Comparison of ENCODE assay signal across 13 cellular contexts in the genomic region with DNA sequence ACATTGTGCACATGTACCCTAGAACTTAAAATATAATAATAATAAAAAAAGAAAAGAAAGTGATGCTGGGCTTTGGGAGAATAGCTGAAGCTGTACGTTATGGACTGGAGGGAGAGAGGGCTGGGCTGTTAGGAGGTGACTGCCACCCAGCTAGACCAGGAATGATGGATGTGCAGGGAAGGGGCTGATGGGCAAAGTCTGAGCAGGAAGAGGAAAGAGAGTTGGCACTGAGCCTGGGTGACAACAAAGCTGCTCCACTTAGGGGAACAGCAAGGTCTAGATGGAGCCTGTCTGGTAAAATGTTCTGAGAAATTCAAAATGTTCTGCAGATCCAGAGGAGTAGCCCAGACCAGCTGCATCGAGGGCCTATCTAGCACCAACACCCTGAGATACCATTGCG. TPM values are rescaled to one million over a fixed set of nuclear protein-coding genes. Genes with fewer than 3 reads are reported as not detected.
DNase-seq lines count a peak whose midpoint lies in the region; TF ChIP-seq lines count a peak whose summit lies in the region.
"Had no signal": no experiment of that assay in that cellular context is flagged by ENCODE, and none has a peak within 500 bp of the region (broad histone marks: within the 10 kb centered on the region; RNA-seq: fewer than 3 reads in every experiment).

No MANE protein-coding gene starts in this region.

- H3K36me3 ChIP-seq in esophagus squamous epithelium, result no peaks in the 10 kb centered on the region

- H3K4me3 Mint-ChIP-seq in nephron progenitor cell, result no peak overlapping the region
- no peak overlapping the region for H3K4me3 Mint-ChIP-seq in activated naive CD4-positive, alpha-beta T cell treated with anti-CD3 and anti-CD28 coated beads for 36 hours
- H3K4me3 Mint-ChIP-seq: CD14-positive monocyte; CD8-positive, alpha-beta T cell had no signal

- no peaks in the 10 kb centered on the region for H3K9me3 ChIP-seq in esophagus squamous epithelium
- H3K9me3 ChIP-seq: Caco-2 had no signal

- H3K36me3 Mint-ChIP-seq in nephron progenitor cell (ENCODE audit: low read depth), result peaks cover 30% of the 10 kb centered on the region
- peaks cover 7% of the 10 kb centered on the region for H3K36me3 Mint-ChIP-seq in activated naive CD4-positive, alpha-beta T cell treated with anti-CD3 and anti-CD28 coated beads for 36 hours (ENCODE audit: low read depth)
- H3K36me3 Mint-ChIP-seq: CD14-positive monocyte had no signal

- peaks cover 38% of the 10 kb centered on the region for H3K9me3 Mint-ChIP-seq in nephron progenitor cell
- no peaks in the 10 kb centered on the region for H3K9me3 Mint-ChIP-seq in activated naive CD4-positive, alpha-beta T cell treated with anti-CD3 and anti-CD28 coated beads for 36 hours
- H3K9me3 Mint-ChIP-seq: CD8-positive, alpha-beta T cell had no signal

- no peak for TF ChIP-seq POLR2A in esophagus squamous epithelium (IDR thresholded peaks at IDR 0.05)

- peaks cover 0 to 11% (median 0%) of the 10 kb centered on the region in 4 donors for H3K27me3 ChIP-seq in esophagus squamous epithelium

- H3K27me3 Mint-ChIP-seq in nephron progenitor cell (ENCODE audit: low read depth, poor library complexity), result peaks cover 12% of the 10 kb centered on the region
- H3K27me3 Mint-ChIP-seq in activated naive CD4-positive, alpha-beta T cell treated with anti-CD3 and anti-CD28 coated beads for 36 hours (ENCODE audit: low read depth), result no peaks in the 10 kb centered on the region

- intact Hi-C loops in esophagus squamous epithelium (cut with DNase I), result no loop called here
- intact Hi-C loops in activated naive CD4-positive, alpha-beta T cell treated with anti-CD3 and anti-CD28 coated beads for 36 hours (cut with micrococcal nuclease), result no loop called here

- no peak overlapping the region for H3K4me3 ChIP-seq in esophagus squamous epithelium
- H3K4me3 ChIP-seq: GM23248 had no signal

- peak overlapping the region; percentile 78 for H3K27ac Mint-ChIP-seq in nephron progenitor cell
- no peak overlapping the region for H3K27ac Mint-ChIP-seq in activated naive CD4-positive, alpha-beta T cell treated with anti-CD3 and anti-CD28 coated beads for 36 hours
- H3K27ac Mint-ChIP-seq: CD8-positive, alpha-beta T cell had no signal

- CTCF ChIA-PET in activated naive CD4-positive, alpha-beta T cell treated with anti-CD3 and anti-CD28 coated beads for 36 hours (lab: Charles Lee), result interaction anchor here (1.0 to 3.3 kb wide), 3 partner anchors 9 to 159 kb away, joined by 3 to 8 read pairs (median 3); no protein-coding TSS in a partner anchor

- H3K4me1 Mint-ChIP-seq in nephron progenitor cell, result no peaks in the 10 kb centered on the region
- H3K4me1 Mint-ChIP-seq in activated naive CD4-positive, alpha-beta T cell treated with anti-CD3 and anti-CD28 coated beads for 36 hours (ENCODE audit: low read depth), result peaks cover 17% of the 10 kb centered on the region
- H3K4me1 Mint-ChIP-seq: CD14-positive monocyte had no signal

- H3K4me1 ChIP-seq in esophagus squamous epithelium, result no peaks in the 10 kb centered on the region
- H3K4me1 ChIP-seq: Caco-2 had no signal

- 60 to 64% methylated on average over 3 of the region's 3 CpGs for WGBS in esophagus squamous epithelium, 2 donors

- DNase-seq in DMS53 (lab: John Stamatoyannopoulos, UW) (peak; percentile 22), DMS53 treated with DMSO at 0.1 percent for 48 hours (lab: John Stamatoyannopoulos, UW; ENCODE audit: unreplicated experiment) (no peak), NCI-H2029 (lab: John Stamatoyannopoulos, UW) (peak; percentile 29), dermis blood vessel endothelial cell (peak; percentile 11), nephron progenitor cell (no peak), esophagus squamous epithelium (lab: John Stamatoyannopoulos, UW) (no peak), HuH-7 (ENCODE audit: low spot score) (no peak)
- DNase-seq in activated naive CD4-positive, alpha-beta T cell treated with anti-CD3 and anti-CD28 coated beads for 36 hours, result no peak
- DNase-seq: Caco-2; CD8-positive, alpha-beta T cell; GM23248 had no signal

- no peak overlapping the region for H3K27ac ChIP-seq in esophagus squamous epithelium
- H3K27ac ChIP-seq: 22Rv1, GM23248 had no signal

- TF ChIP-seq CTCF in nephron progenitor cell (IDR thresholded peaks at IDR 0.05), result no peak
- no peak for TF ChIP-seq CTCF in esophagus squamous epithelium (IDR thresholded peaks at IDR 0.05)

RNA-seq across cellular contexts. Expression of gene MED28, which starts 32.3 kb away (rescaled TPM):
- total RNA-seq in dermis blood vessel endothelial cell (11.4 TPM in 2 replicates), esophagus squamous epithelium (10 to 100 TPM in 3 of 4 donors, 1 to 10 TPM in 1; 6.1 to 14.5 (median 11.5) TPM)
- total RNA-seq in activated naive CD4-positive, alpha-beta T cell treated with anti-CD3 and anti-CD28 coated beads for 36 hours, result 10 to 100 TPM; 52.3 to 59.5 TPM

Comparison
In these comparisons a context has a peak if more than half of its experiments do, and no peak if none do; other contexts are left out.
1. DNase-seq: peak in DMS53 (single experiment), NCI-H2029 (single experiment) and dermis blood vessel endothelial cell (single experiment); none in DMS53 treated with DMSO at 0.1 percent for 48 hours (single experiment), nephron progenitor cell (single experiment), esophagus squamous epithelium (single experiment), HuH-7 (single experiment) and activated naive CD4-positive, alpha-beta T cell treated with anti-CD3 and anti-CD28 coated beads for 36 hours (single experiment).